23 cellular contexts compared by ENCODE assay signal in genomic region chrX:79287724-79288123, GRCh38.
DNase-seq lines count a peak whose midpoint lies in the region; ATAC-seq and TF ChIP-seq lines count a peak whose summit lies in the region.
"Had no signal": no experiment of that assay in that cellular context is flagged by ENCODE, and none has a peak within 500 bp of the region (broad histone marks: within the 10 kb centered on the region; RNA-seq: fewer than 3 reads in every experiment).

No MANE protein-coding gene starts in this region.

- peaks cover 3% of the 10 kb centered on the region; the same call in 1 of the 2 replicates for H3F3A ChIP-seq in MM.1S (ENCODE audit: insufficient read depth, low read length)

- H3K27ac Mint-ChIP-seq in activated T-cell treated with anti-CD3 and anti-CD28 coated beads, Interleukin-2, amount 50 U/mL, for 24 hours = no peak overlapping the region
- H3K27ac Mint-ChIP-seq in central memory CD8-positive, alpha-beta T cell (ENCODE audit: low read depth) = peak overlapping the region; percentile 50

- H3K36me3 Mint-ChIP-seq in activated T-cell treated with anti-CD3 and anti-CD28 coated beads, Interleukin-2, amount 50 U/mL, for 24 hours (ENCODE audit: low read depth) = no peaks in the 10 kb centered on the region
- peaks cover 5% of the 10 kb centered on the region for H3K36me3 Mint-ChIP-seq in central memory CD8-positive, alpha-beta T cell (ENCODE audit: insufficient read depth)

- ATAC-seq in DND-41 (ENCODE audit: insufficient read depth, low read depth) = no peak
- ATAC-seq in central memory CD8-positive, alpha-beta T cell (replicated peaks; ENCODE audit: extremely low read depth, poor library complexity, severe bottlenecking) = no peak
- ATAC-seq in GM21786 (IDR thresholded peaks at IDR 0.05; ENCODE audit: unreplicated experiment) = no peak
- ATAC-seq: GM12878, Right ventricle myocardium inferior had no signal

- H3K79me2 ChIP-seq in DND-41 (ENCODE audit: insufficient read depth, low read length) = no peaks in the 10 kb centered on the region
- no peaks in the 10 kb centered on the region for H3K79me2 ChIP-seq in MM.1S (ENCODE audit: low read length)

- H4K20me1 ChIP-seq in DND-41 (ENCODE audit: insufficient read depth, low read length) (no peaks in the 10 kb centered on the region), MM.1S (ENCODE audit: insufficient read depth, low read length) (no peaks in the 10 kb centered on the region)

- peaks cover 49% of the 10 kb centered on the region for H3K4me1 ChIP-seq in DND-41 (ENCODE audit: insufficient read depth, low read length)
- no peaks in the 10 kb centered on the region for H3K4me1 ChIP-seq in MM.1S (ENCODE audit: low read length)
- H3K4me1 ChIP-seq: BE2C, SJSA1 had no signal

- no peak overlapping the region for H3K9ac ChIP-seq in DND-41 (ENCODE audit: low read depth, low read length)
- H3K9ac ChIP-seq in MM.1S (ENCODE audit: low read length) = no peak overlapping the region
- H3K9ac ChIP-seq: KMS-11 had no signal

- peaks cover 1% of the 10 kb centered on the region for H3K9me3 Mint-ChIP-seq in activated T-cell treated with anti-CD3 and anti-CD28 coated beads, Interleukin-2, amount 50 U/mL, for 24 hours
- H3K9me3 Mint-ChIP-seq in central memory CD8-positive, alpha-beta T cell = no peaks in the 10 kb centered on the region

- H3K4me2 ChIP-seq in DND-41 (ENCODE audit: insufficient read depth, low read length) = no peak overlapping the region
- peak overlapping the region; percentile 1; the same call in 1 of the 2 replicates for H3K4me2 ChIP-seq in MM.1S (ENCODE audit: low read depth, low read length)
- H3K4me2 ChIP-seq: KMS-11 had no signal

- DNase-seq in activated T-cell treated with anti-CD3 and anti-CD28 coated beads, Interleukin-2, amount 50 U/mL, for 24 hours = no peak
- no peak for DNase-seq in activated T-cell treated with anti-CD3 and anti-CD28 coated beads, Interleukin-2, amount 50 U/mL, for 1 hour
- DNase-seq in DND-41 = no peak
- no peak for DNase-seq in MM.1S
- DNase-seq in central memory CD8-positive, alpha-beta T cell (ENCODE audit: low spot score in 2 of 2) = no peak
- no peak for DNase-seq in stimulated activated naive CD4-positive, alpha-beta T cell (lab: John Stamatoyannopoulos, UW)
- DNase-seq: BE2C, COR-L47, DMS79 treated with DMSO at 0.1 percent for 48 hours, GOT3, HCEC 1CT, MV-4-11, NCI-H1694 treated with DMSO at 0.1 percent for 48 hours, NCI-H2081 treated with DMSO at 0.1 percent for 48 hours, NCI-H2171 treated with DMSO at 0.1 percent for 48 hours, NCI-H524 treated with DMSO at 0.1 percent for 48 hours, NCI-H82, OCI-M1 had no signal

- no peaks in the 10 kb centered on the region for H3K9me2 ChIP-seq in MM.1S (replicated peaks; ENCODE audit: insufficient read depth, low read length)

- H2AFZ ChIP-seq in DND-41 (ENCODE audit: low read depth, low read length) (no peak overlapping the region), MM.1S (ENCODE audit: low read length) (no peak overlapping the region)

- H3K27ac ChIP-seq in DND-41 (ENCODE audit: low read length) = 0 out of 2 replicates have a peak overlapping the region, but pooled peaks have one; percentile 66
- no peak overlapping the region for H3K27ac ChIP-seq in MM.1S (ENCODE audit: low read length)
- H3K27ac ChIP-seq: KMS-11, SJSA1 had no signal

- H3K27me3 ChIP-seq in DND-41 (ENCODE audit: insufficient read depth, low read length, poor library complexity) = no peaks in the 10 kb centered on the region
- H3K27me3 ChIP-seq in MM.1S (replicated peaks; ENCODE audit: insufficient read depth, low read length) = no peaks in the 10 kb centered on the region
- H3K27me3 ChIP-seq: BE2C, SJSA1 had no signal

- peaks cover 24% of the 10 kb centered on the region for H3K27me3 Mint-ChIP-seq in activated T-cell treated with anti-CD3 and anti-CD28 coated beads, Interleukin-2, amount 50 U/mL, for 24 hours
- no peaks in the 10 kb centered on the region for H3K27me3 Mint-ChIP-seq in central memory CD8-positive, alpha-beta T cell

- H3K4me3 Mint-ChIP-seq in activated T-cell treated with anti-CD3 and anti-CD28 coated beads, Interleukin-2, amount 50 U/mL, for 24 hours = peak overlapping the region; percentile 26
- H3K4me3 Mint-ChIP-seq in central memory CD8-positive, alpha-beta T cell = no peak overlapping the region

- no peaks in the 10 kb centered on the region for H3K36me3 ChIP-seq in DND-41 (ENCODE audit: insufficient read depth, low read length)
- no peaks in the 10 kb centered on the region for H3K36me3 ChIP-seq in MM.1S (replicated peaks; ENCODE audit: insufficient read depth, low read length)
- H3K36me3 ChIP-seq: BE2C, SJSA1 had no signal

- H3K4me3 ChIP-seq in DND-41 (ENCODE audit: low read depth in 1 of 2, low read length in 2 of 2) (no peak overlapping the region), MM.1S (ENCODE audit: low read length) (no peak overlapping the region)
- H3K4me3 ChIP-seq: GM12878, SJSA1 had no signal

- peaks cover 37% of the 10 kb centered on the region for H3K4me1 Mint-ChIP-seq in activated T-cell treated with anti-CD3 and anti-CD28 coated beads, Interleukin-2, amount 50 U/mL, for 24 hours (ENCODE audit: low read depth)
- H3K4me1 Mint-ChIP-seq in central memory CD8-positive, alpha-beta T cell = peaks cover 23% of the 10 kb centered on the region

- TF ChIP-seq CTCF in DND-41 (IDR thresholded peaks at IDR 0.05; ENCODE audit: borderline replicate concordance, extremely low read depth, low read length, poor library complexity, severe bottlenecking) (no peak), MM.1S (IDR thresholded peaks at IDR 0.05; ENCODE audit: low read length) (no peak)

- H3K9me3 ChIP-seq in DND-41 (ENCODE audit: insufficient read depth, low read length, severe bottlenecking) = no peaks in the 10 kb centered on the region
- H3K9me3 ChIP-seq in MM.1S (replicated peaks; ENCODE audit: insufficient read depth, low read length) = no peaks in the 10 kb centered on the region
- H3K9me3 ChIP-seq: BE2C, SJSA1 had no signal
